Comparison of ENCODE assay signal across 1 cellular context in the genomic region with DNA sequence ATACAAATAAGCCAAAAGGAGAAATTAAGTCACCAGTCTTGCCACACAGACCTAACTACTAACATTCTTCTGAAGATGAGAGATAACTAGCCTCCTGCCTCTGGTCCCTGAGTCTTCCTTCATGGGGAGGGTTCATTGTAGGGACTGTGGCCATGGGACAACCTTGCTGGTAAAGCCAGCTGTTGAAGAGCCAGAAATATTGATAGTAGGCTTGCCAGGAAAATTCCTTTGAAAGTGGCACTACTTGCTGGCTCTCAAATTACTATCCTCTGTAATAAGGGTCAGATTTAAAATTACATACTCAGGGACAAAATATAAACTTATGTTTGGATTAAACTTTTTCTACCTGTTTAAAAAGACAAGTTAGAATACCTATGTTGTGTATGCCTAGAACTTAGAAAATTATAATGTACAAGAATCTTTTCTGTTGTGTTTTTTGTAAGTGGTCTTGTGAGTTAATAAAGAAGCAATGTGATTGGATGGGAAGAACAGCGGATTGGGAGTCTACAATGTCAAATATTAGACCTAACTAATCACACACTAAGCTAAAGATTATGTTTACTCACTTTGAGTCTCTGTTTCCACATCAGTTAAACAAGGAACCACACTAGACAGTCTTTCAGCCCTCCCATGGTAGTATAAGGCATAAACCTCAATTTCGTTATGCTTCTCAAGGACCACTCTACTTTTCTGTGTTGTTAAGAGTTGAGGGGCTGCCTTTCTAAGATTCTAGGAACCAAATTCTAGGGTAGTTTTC.
A peak's percentile ranks its signal among the peaks of the same experiment; 100 is the strongest.
TF ChIP-seq lines count a peak whose summit lies in the region.

No MANE protein-coding gene starts in this region.

TF ChIP-seq in K562, 482 proteins besides CTCF, POLR2A, EP300 and RAD21 (continued from another document):
- TF ChIP-seq HDAC2 (IDR thresholded peaks at IDR 0.05) (no peak), ZNF507 (tag; conservative IDR thresholded peaks at IDR 0.05) (no peak), ESRRA (IDR thresholded peaks at IDR 0.05; ENCODE audit: borderline replicate concordance, low read depth) (no peak)
- TF ChIP-seq, protein P1, sequence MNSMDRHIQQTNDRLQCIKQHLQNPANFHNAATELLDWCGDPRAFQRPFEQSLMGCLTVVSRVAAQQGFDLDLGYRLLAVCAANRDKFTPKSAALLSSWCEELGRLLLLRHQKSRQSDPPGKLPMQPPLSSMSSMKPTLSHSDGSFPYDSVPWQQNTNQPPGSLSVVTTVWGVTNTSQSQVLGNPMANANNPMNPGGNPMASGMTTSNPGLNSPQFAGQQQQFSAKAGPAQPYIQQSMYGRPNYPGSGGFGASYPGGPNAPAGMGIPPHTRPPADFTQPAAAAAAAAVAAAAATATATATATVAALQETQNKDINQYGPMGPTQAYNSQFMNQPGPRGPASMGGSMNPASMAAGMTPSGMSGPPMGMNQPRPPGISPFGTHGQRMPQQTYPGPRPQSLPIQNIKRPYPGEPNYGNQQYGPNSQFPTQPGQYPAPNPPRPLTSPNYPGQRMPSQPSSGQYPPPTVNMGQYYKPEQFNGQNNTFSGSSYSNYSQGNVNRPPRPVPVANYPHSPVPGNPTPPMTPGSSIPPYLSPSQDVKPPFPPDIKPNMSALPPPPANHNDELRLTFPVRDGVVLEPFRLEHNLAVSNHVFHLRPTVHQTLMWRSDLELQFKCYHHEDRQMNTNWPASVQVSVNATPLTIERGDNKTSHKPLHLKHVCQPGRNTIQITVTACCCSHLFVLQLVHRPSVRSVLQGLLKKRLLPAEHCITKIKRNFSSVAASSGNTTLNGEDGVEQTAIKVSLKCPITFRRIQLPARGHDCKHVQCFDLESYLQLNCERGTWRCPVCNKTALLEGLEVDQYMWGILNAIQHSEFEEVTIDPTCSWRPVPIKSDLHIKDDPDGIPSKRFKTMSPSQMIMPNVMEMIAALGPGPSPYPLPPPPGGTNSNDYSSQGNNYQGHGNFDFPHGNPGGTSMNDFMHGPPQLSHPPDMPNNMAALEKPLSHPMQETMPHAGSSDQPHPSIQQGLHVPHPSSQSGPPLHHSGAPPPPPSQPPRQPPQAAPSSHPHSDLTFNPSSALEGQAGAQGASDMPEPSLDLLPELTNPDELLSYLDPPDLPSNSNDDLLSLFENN (IDR thresholded peaks at IDR 0.05; ENCODE audit: low read depth in 2 of 2, low read length in 2 of 2) = 0 out of 4 replicates have a peak, but pooled peaks of 1 of the 2 experiments have one; percentile 5
